ENCODE assay signal across 14 cellular contexts in genomic region chr3:119401502-119402440, GRCh38.
DNase-seq lines count a peak whose midpoint lies in the region; ATAC-seq, FAIRE-seq and TF ChIP-seq lines count a peak whose summit lies in the region.
"Had no signal": no experiment of that assay in that cellular context is flagged by ENCODE, and none has a peak within 500 bp of the region (broad histone marks: within the 10 kb centered on the region; RNA-seq: fewer than 3 reads in every experiment).

No MANE protein-coding gene starts in this region.

- DNase-seq in mucosa of descending colon (no peak), sigmoid colon (no peak), D721Med (ENCODE audit: insufficient read length, low spot score) (no peak)
- DNase-seq in activated CD4-positive, alpha-beta memory T cell treated with anti-CD3 and anti-CD28 coated beads, Interleukin-2, amount 10 ng/mL, durations not matched to agents 7 days and 5 days = no peak
- no peak for DNase-seq in CD8-positive, alpha-beta memory T cell
- DNase-seq: aorta; DND-41; NCI-H2171; stimulated activated CD4-positive, alpha-beta T cell treated with anti-CD3 and anti-CD28 coated beads, Interleukin-12 subunit alpha, Interleukin-12 subunit beta, amount 100 ng/mL, for 4 hours had no signal

- peaks cover 3% of the 10 kb centered on the region for H3K36me3 Mint-ChIP-seq in activated CD4-positive, alpha-beta memory T cell treated with anti-CD3 and anti-CD28 coated beads, Interleukin-2, amount 10 ng/mL, durations not matched to agents 7 days and 5 days (ENCODE audit: low read depth)
- peaks cover 11 to 31% (median 14%) of the 10 kb centered on the region in 3 donors for H3K36me3 Mint-ChIP-seq in CD8-positive, alpha-beta memory T cell

- no peak for TF ChIP-seq POLR2A in sigmoid colon (IDR thresholded peaks at IDR 0.05)

- no peak overlapping the region for H3K27ac Mint-ChIP-seq in activated CD4-positive, alpha-beta memory T cell treated with anti-CD3 and anti-CD28 coated beads, Interleukin-2, amount 10 ng/mL, durations not matched to agents 7 days and 5 days
- no peak overlapping the region for H3K27ac Mint-ChIP-seq in CD8-positive, alpha-beta memory T cell

- no peak overlapping the region for H3K27ac ChIP-seq in sigmoid colon
- no peak overlapping the region for H3K27ac ChIP-seq in CD8-positive, alpha-beta memory T cell (ENCODE audit: low read depth, low read length)
- H3K27ac ChIP-seq: SJSA1 had no signal

- no peaks in the 10 kb centered on the region for H3K9me3 Mint-ChIP-seq in activated CD4-positive, alpha-beta memory T cell treated with anti-CD3 and anti-CD28 coated beads, Interleukin-2, amount 10 ng/mL, durations not matched to agents 7 days and 5 days
- no peaks in the 10 kb centered on the region for H3K9me3 Mint-ChIP-seq in CD8-positive, alpha-beta memory T cell

- H3K36me3 ChIP-seq in mucosa of descending colon (ENCODE audit: low read depth) (no peaks in the 10 kb centered on the region), sigmoid colon (peaks cover 0 to 53% (median 5%) of the 10 kb centered on the region in 4 donors)
- H3K36me3 ChIP-seq in CD8-positive, alpha-beta memory T cell (ENCODE audit: insufficient read depth, low read length) = peaks cover 5% of the 10 kb centered on the region

- WGBS in sigmoid colon, 2 donors = 88 to 92% methylated on average over 36 of the region's 36 CpGs

- POLR2A ChIA-PET in activated CD4-positive, alpha-beta memory T cell treated with anti-CD3 and anti-CD28 coated beads, Interleukin-2, amount 10 ng/mL, durations not matched to agents 7 days and 5 days (lab: Charles Lee) = no interaction called here
- POLR2A ChIA-PET in CD8-positive, alpha-beta memory T cell (lab: Charles Lee) = no interaction called here

- H3K27me3 ChIP-seq in sigmoid colon = no peaks in the 10 kb centered on the region
- no peaks in the 10 kb centered on the region for H3K27me3 ChIP-seq in CD8-positive, alpha-beta memory T cell (ENCODE audit: insufficient read depth, low read length, poor library complexity, severe bottlenecking)
- H3K27me3 ChIP-seq: SJSA1 had no signal

- H3K4me1 ChIP-seq in mucosa of descending colon (ENCODE audit: low read depth) (no peaks in the 10 kb centered on the region), sigmoid colon (no peaks in the 10 kb centered on the region)
- no peaks in the 10 kb centered on the region for H3K4me1 ChIP-seq in CD8-positive, alpha-beta memory T cell (ENCODE audit: insufficient read depth, low read length)
- H3K4me1 ChIP-seq: SJSA1 had no signal

- ATAC-seq in GM19023 (IDR thresholded peaks at IDR 0.05; ENCODE audit: unreplicated experiment) (peak; percentile 49), GM21723 (IDR thresholded peaks at IDR 0.05; ENCODE audit: unreplicated experiment) (peak; percentile 66), HG03378 (IDR thresholded peaks at IDR 0.05; ENCODE audit: unreplicated experiment) (peak; percentile 39), mucosa of descending colon (peak; percentile 36)

- intact Hi-C loops in mucosa of descending colon (cut with DNase I, micrococcal nuclease) (no loop called here), sigmoid colon (cut with DNase I) (no loop called here)

- H3K4me3 Mint-ChIP-seq in activated CD4-positive, alpha-beta memory T cell treated with anti-CD3 and anti-CD28 coated beads, Interleukin-2, amount 10 ng/mL, durations not matched to agents 7 days and 5 days = no peak overlapping the region
- no peak overlapping the region for H3K4me3 Mint-ChIP-seq in CD8-positive, alpha-beta memory T cell

- H3K4me3 ChIP-seq in mucosa of descending colon (no peak overlapping the region), sigmoid colon (no peak overlapping the region)
- H3K4me3 ChIP-seq in CD8-positive, alpha-beta memory T cell (ENCODE audit: low read length) = no peak overlapping the region
- H3K4me3 ChIP-seq: SJSA1 had no signal

- H3K4me1 Mint-ChIP-seq in activated CD4-positive, alpha-beta memory T cell treated with anti-CD3 and anti-CD28 coated beads, Interleukin-2, amount 10 ng/mL, durations not matched to agents 7 days and 5 days = peaks cover 15% of the 10 kb centered on the region
- no peaks in the 10 kb centered on the region for H3K4me1 Mint-ChIP-seq in CD8-positive, alpha-beta memory T cell

- no peaks in the 10 kb centered on the region for H3K9me3 ChIP-seq in mucosa of descending colon
- H3K9me3 ChIP-seq in sigmoid colon = no peaks in the 10 kb centered on the region
- H3K9me3 ChIP-seq in CD8-positive, alpha-beta memory T cell (ENCODE audit: low read length) = no peaks in the 10 kb centered on the region
- H3K9me3 ChIP-seq: SJSA1 had no signal

- CTCF ChIA-PET in activated CD4-positive, alpha-beta memory T cell treated with anti-CD3 and anti-CD28 coated beads, Interleukin-2, amount 10 ng/mL, durations not matched to agents 7 days and 5 days (lab: Charles Lee) = no interaction called here
- CTCF ChIA-PET in CD8-positive, alpha-beta memory T cell (lab: Charles Lee) = no interaction called here

- no peak for FAIRE-seq in D721Med (lab: Jason Lieb, UNC)
- FAIRE-seq: endometrium had no signal

- no peak for TF ChIP-seq EP300 in sigmoid colon (IDR thresholded peaks at IDR 0.05)

- TF ChIP-seq CTCF in mucosa of descending colon (IDR thresholded peaks at IDR 0.05) = no peak
- TF ChIP-seq CTCF in sigmoid colon (IDR thresholded peaks at IDR 0.05) = no peak
- no peak for TF ChIP-seq CTCF in D721Med (IDR thresholded peaks at IDR 0.05; ENCODE audit: insufficient read depth, missing control alignments)

- H3K27me3 Mint-ChIP-seq in activated CD4-positive, alpha-beta memory T cell treated with anti-CD3 and anti-CD28 coated beads, Interleukin-2, amount 10 ng/mL, durations not matched to agents 7 days and 5 days = no peaks in the 10 kb centered on the region
- no peaks in the 10 kb centered on the region for H3K27me3 Mint-ChIP-seq in CD8-positive, alpha-beta memory T cell
